In genomic region chr2:26345554-26346453, GRCh38 we compare ENCODE assay signal across 1 cellular context.
A peak's percentile ranks its signal among the peaks of the same experiment; 100 is the strongest.
TF ChIP-seq lines count a peak whose summit lies in the region.

A gene with protein sequence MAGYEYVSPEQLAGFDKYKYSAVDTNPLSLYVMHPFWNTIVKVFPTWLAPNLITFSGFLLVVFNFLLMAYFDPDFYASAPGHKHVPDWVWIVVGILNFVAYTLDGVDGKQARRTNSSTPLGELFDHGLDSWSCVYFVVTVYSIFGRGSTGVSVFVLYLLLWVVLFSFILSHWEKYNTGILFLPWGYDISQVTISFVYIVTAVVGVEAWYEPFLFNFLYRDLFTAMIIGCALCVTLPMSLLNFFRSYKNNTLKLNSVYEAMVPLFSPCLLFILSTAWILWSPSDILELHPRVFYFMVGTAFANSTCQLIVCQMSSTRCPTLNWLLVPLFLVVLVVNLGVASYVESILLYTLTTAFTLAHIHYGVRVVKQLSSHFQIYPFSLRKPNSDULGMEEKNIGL (plus strand): TSS chr2:26346143. CDS start chr2:26346233, 90 bp downstream.

TF ChIP-seq in HepG2, 621 proteins besides CTCF, POLR2A, EP300 and RAD21 (continued from another document and continues in another):
- TF ChIP-seq, protein P1, sequence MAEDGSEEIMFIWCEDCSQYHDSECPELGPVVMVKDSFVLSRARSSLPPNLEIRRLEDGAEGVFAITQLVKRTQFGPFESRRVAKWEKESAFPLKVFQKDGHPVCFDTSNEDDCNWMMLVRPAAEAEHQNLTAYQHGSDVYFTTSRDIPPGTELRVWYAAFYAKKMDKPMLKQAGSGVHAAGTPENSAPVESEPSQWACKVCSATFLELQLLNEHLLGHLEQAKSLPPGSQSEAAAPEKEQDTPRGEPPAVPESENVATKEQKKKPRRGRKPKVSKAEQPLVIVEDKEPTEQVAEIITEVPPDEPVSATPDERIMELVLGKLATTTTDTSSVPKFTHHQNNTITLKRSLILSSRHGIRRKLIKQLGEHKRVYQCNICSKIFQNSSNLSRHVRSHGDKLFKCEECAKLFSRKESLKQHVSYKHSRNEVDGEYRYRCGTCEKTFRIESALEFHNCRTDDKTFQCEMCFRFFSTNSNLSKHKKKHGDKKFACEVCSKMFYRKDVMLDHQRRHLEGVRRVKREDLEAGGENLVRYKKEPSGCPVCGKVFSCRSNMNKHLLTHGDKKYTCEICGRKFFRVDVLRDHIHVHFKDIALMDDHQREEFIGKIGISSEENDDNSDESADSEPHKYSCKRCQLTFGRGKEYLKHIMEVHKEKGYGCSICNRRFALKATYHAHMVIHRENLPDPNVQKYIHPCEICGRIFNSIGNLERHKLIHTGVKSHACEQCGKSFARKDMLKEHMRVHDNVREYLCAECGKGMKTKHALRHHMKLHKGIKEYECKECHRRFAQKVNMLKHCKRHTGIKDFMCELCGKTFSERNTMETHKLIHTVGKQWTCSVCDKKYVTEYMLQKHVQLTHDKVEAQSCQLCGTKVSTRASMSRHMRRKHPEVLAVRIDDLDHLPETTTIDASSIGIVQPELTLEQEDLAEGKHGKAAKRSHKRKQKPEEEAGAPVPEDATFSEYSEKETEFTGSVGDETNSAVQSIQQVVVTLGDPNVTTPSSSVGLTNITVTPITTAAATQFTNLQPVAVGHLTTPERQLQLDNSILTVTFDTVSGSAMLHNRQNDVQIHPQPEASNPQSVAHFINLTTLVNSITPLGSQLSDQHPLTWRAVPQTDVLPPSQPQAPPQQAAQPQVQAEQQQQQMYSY (CRISPR knock-in tag; IDR thresholded peaks at IDR 0.05), result no peak
- TF ChIP-seq MED8 (CRISPR knock-in tag; IDR thresholded peaks at IDR 0.05; ENCODE audit: insufficient replicate concordance), result peak; percentile 30
- 0 out of 2 replicates have a peak, but pooled peaks have one; percentile 47 for TF ChIP-seq HMGXB3 (CRISPR knock-in tag; IDR thresholded peaks at IDR 0.05; ENCODE audit: borderline replicate concordance)
- peak; percentile 85; the same call in 1 of the 2 replicates for TF ChIP-seq ZNF329 (CRISPR knock-in tag; IDR thresholded peaks at IDR 0.05; ENCODE audit: low read depth)
- TF ChIP-seq GATA4 (IDR thresholded peaks at IDR 0.05; ENCODE audit: borderline replicate concordance, low read depth), result no peak
- TF ChIP-seq ZNF143 (CRISPR knock-in tag; IDR thresholded peaks at IDR 0.05), result peak; percentile 98
- TF ChIP-seq HHEX (CRISPR knock-in tag; IDR thresholded peaks at IDR 0.05), result no peak
- no peak for TF ChIP-seq AKAP8 (CRISPR knock-in tag; IDR thresholded peaks at IDR 0.05)
- TF ChIP-seq, protein P2, sequence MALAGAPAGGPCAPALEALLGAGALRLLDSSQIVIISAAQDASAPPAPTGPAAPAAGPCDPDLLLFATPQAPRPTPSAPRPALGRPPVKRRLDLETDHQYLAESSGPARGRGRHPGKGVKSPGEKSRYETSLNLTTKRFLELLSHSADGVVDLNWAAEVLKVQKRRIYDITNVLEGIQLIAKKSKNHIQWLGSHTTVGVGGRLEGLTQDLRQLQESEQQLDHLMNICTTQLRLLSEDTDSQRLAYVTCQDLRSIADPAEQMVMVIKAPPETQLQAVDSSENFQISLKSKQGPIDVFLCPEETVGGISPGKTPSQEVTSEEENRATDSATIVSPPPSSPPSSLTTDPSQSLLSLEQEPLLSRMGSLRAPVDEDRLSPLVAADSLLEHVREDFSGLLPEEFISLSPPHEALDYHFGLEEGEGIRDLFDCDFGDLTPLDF (CRISPR knock-in tag; IDR thresholded peaks at IDR 0.05), result peak; percentile 34
- TF ChIP-seq ZNF17 (CRISPR knock-in tag; IDR thresholded peaks at IDR 0.05), result no peak
- peak; percentile 90 for TF ChIP-seq IRX3 (CRISPR knock-in tag; IDR thresholded peaks at IDR 0.05; ENCODE audit: borderline replicate concordance, low read depth)
- TF ChIP-seq RXRA (CRISPR knock-in tag; IDR thresholded peaks at IDR 0.05), result peak; percentile 83; the same call in 1 of the 2 replicates
- TF ChIP-seq ZNF749 (CRISPR knock-in tag; IDR thresholded peaks at IDR 0.05; ENCODE audit: borderline replicate concordance), result peak; percentile 46; the same call in 1 of the 2 replicates
- no peak; the same call in 1 of the 2 replicates for TF ChIP-seq ZFP1 (CRISPR knock-in tag; IDR thresholded peaks at IDR 0.05)
- TF ChIP-seq HIVEP1 (CRISPR knock-in tag; IDR thresholded peaks at IDR 0.05), result peak; percentile 81
- no peak for TF ChIP-seq SRSF4 (IDR thresholded peaks at IDR 0.05; ENCODE audit: low read depth, low read length, poor library complexity, severe bottlenecking)
- 0 out of 2 replicates have a peak, but pooled peaks have one; percentile 86 for TF ChIP-seq ZNF354B (CRISPR knock-in tag; IDR thresholded peaks at IDR 0.05)
- TF ChIP-seq ZNF431 (CRISPR knock-in tag; IDR thresholded peaks at IDR 0.05; ENCODE audit: borderline replicate concordance, low read depth), result peak; percentile 12; the same call in 1 of the 2 replicates
- TF ChIP-seq ZNF280D (CRISPR knock-in tag; IDR thresholded peaks at IDR 0.05), result peak; percentile 23; the same call in 1 of the 2 replicates
- TF ChIP-seq ETV5 (CRISPR knock-in tag; IDR thresholded peaks at IDR 0.05; ENCODE audit: borderline replicate concordance), result no peak
- TF ChIP-seq ZNF546 (CRISPR knock-in tag; conservative IDR thresholded peaks at IDR 0.05), result peak; percentile 74; the same call in 1 of the 2 replicates
- TF ChIP-seq ZNF782 (CRISPR knock-in tag; IDR thresholded peaks at IDR 0.05; ENCODE audit: borderline replicate concordance), result peak; percentile 44
- TF ChIP-seq FOSL1 (CRISPR knock-in tag; IDR thresholded peaks at IDR 0.05; ENCODE audit: borderline replicate concordance), result no peak
- TF ChIP-seq PAXIP1 (CRISPR knock-in tag; conservative IDR thresholded peaks at IDR 0.05), result peak; percentile 67
- peak; percentile 57 for TF ChIP-seq BHLHE40 (IDR thresholded peaks at IDR 0.05; ENCODE audit: low read length)
- TF ChIP-seq MTA1 (CRISPR knock-in tag; IDR thresholded peaks at IDR 0.05; ENCODE audit: borderline replicate concordance), result peak; percentile 50; the same call in 1 of the 2 replicates
- no peak; the same call in 1 of the 2 replicates for TF ChIP-seq SP140L (CRISPR knock-in tag; IDR thresholded peaks at IDR 0.05; ENCODE audit: borderline replicate concordance)
- TF ChIP-seq ZNF670 (CRISPR knock-in tag; IDR thresholded peaks at IDR 0.05; ENCODE audit: borderline replicate concordance), result peak; percentile 90
- no peak for TF ChIP-seq ZNF382 (CRISPR knock-in tag; IDR thresholded peaks at IDR 0.05; ENCODE audit: borderline replicate concordance)
- peak; percentile 76; the same call in 1 of the 2 replicates for TF ChIP-seq ZNF891 (CRISPR knock-in tag; IDR thresholded peaks at IDR 0.05)
- TF ChIP-seq, protein P3, sequence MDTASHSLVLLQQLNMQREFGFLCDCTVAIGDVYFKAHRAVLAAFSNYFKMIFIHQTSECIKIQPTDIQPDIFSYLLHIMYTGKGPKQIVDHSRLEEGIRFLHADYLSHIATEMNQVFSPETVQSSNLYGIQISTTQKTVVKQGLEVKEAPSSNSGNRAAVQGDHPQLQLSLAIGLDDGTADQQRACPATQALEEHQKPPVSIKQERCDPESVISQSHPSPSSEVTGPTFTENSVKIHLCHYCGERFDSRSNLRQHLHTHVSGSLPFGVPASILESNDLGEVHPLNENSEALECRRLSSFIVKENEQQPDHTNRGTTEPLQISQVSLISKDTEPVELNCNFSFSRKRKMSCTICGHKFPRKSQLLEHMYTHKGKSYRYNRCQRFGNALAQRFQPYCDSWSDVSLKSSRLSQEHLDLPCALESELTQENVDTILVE (CRISPR knock-in tag; IDR thresholded peaks at IDR 0.05), result peak; percentile 92
- no peak for TF ChIP-seq ZKSCAN1 (IDR thresholded peaks at IDR 0.05; ENCODE audit: low read length)
- no peak for TF ChIP-seq MAFK (conservative IDR thresholded peaks at IDR 0.05 in 1 of 2, IDR thresholded peaks at IDR 0.05 in 1 of 2; ENCODE audit: low read length in 2 of 2)
- no peak for TF ChIP-seq ZFP36L1 (CRISPR knock-in tag; IDR thresholded peaks at IDR 0.05)
- peak; percentile 22; the same call in 1 of the 2 replicates for TF ChIP-seq HMG20B (CRISPR knock-in tag; conservative IDR thresholded peaks at IDR 0.05)
- TF ChIP-seq, protein P4, sequence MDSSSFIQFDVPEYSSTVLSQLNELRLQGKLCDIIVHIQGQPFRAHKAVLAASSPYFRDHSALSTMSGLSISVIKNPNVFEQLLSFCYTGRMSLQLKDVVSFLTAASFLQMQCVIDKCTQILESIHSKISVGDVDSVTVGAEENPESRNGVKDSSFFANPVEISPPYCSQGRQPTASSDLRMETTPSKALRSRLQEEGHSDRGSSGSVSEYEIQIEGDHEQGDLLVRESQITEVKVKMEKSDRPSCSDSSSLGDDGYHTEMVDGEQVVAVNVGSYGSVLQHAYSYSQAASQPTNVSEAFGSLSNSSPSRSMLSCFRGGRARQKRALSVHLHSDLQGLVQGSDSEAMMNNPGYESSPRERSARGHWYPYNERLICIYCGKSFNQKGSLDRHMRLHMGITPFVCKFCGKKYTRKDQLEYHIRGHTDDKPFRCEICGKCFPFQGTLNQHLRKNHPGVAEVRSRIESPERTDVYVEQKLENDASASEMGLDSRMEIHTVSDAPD (CRISPR knock-in tag; IDR thresholded peaks at IDR 0.05), result no peak; the same call in none of the 2 replicates
- TF ChIP-seq ZNF260 (CRISPR knock-in tag; IDR thresholded peaks at IDR 0.05; ENCODE audit: borderline replicate concordance, low read depth), result no peak
- TF ChIP-seq NR2C2 (CRISPR knock-in tag; IDR thresholded peaks at IDR 0.05; ENCODE audit: borderline replicate concordance), result peak; percentile 99
- TF ChIP-seq ZNF781 (CRISPR knock-in tag; IDR thresholded peaks at IDR 0.05; ENCODE audit: borderline replicate concordance, not compliant biosample characterization), result no peak
- no peak for TF ChIP-seq RCOR2 (CRISPR knock-in tag; IDR thresholded peaks at IDR 0.05)
- peak; percentile 97 for TF ChIP-seq ZNF737 (CRISPR knock-in tag; IDR thresholded peaks at IDR 0.05; ENCODE audit: borderline replicate concordance)
- no peak for TF ChIP-seq HNRNPUL1 (IDR thresholded peaks at IDR 0.05; ENCODE audit: low read depth, low read length)
- peak; percentile 99 for TF ChIP-seq POLR2G (IDR thresholded peaks at IDR 0.05; ENCODE audit: low read depth, low read length)
